In the genomic region with DNA sequence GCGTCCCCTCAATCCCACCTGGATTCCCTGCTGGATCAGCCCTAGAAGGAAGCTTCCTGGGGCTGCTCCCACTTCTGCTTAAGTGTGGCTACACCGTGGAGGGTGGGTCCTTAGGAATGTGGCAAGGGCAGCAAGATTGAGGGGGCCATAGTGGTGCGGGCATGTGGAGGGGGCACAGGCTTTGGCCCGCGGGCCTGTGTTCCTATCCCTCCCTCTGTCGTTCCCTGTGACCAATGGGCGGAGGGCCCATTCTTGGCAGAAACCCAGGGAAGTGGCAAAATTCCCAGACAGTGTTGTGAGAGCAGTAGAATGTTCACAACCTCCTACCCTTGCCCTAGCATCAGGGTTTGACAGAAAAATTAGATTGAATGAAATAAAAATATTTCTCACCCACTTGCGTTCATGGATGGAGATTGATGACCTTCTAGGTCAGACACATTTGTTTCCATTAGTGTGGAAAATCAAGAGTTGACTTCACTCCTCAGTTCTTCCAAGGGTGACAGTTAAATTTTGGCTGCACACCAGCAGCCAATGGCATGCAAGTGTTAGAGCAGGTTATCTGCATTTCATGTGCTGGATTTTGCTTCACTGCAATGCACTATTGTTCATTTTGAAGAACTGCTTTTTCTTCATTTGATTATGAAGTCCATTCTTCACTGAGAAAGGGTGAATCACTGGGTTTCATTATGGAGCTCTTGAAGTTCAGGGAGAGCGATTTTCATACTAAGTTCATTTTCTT, we compare ENCODE assay signal across 17 cellular contexts.
"Had no signal": no experiment of that assay in that cellular context is flagged by ENCODE, and none has a peak within 500 bp of the region (broad histone marks: within the 10 kb centered on the region; RNA-seq: fewer than 3 reads in every experiment).

No MANE protein-coding gene starts in this region.

- H3K27ac ChIP-seq: gastroesophageal sphincter, SJCRH30, spleen, testis had no signal

- ATAC-seq: activated naive CD8-positive, alpha-beta T cell treated with anti-CD3 and anti-CD28 coated beads, Interleukin-2, amount 50 U/mL, for 24 hours; activated T-cell treated with anti-CD3 and anti-CD28 coated beads, Interleukin-2, amount 50 U/mL, for 72 hours; esophagus mucosa; gastroesophageal sphincter; T-cell; WTC11 had no signal

- H3K4me3 ChIP-seq: gastroesophageal sphincter, SJCRH30, spleen, testis had no signal

- H3K4me1 ChIP-seq: gastroesophageal sphincter, SJCRH30, spleen, testis had no signal

- H3K27me3 ChIP-seq: gastroesophageal sphincter, spleen, testis had no signal

- DNase-seq: activated CD4-positive, alpha-beta T cell treated with anti-CD3 and anti-CD28 coated beads, Interleukin-2, amount 50 U/mL, for 48 hours; activated effector memory CD4-positive, alpha-beta T cell treated with anti-CD3 and anti-CD28 coated beads, Interleukin-2, amount 50 U/mL, for 16 hours; activated naive CD4-positive, alpha-beta T cell treated with anti-CD3 and anti-CD28 coated beads, Interleukin-2, amount 50 U/mL, for 16 hours; activated naive CD8-positive, alpha-beta T cell treated with anti-CD3 and anti-CD28 coated beads, Interleukin-2, amount 50 U/mL, for 24 hours; activated T-cell treated with anti-CD3 and anti-CD28 coated beads, Interleukin-2, amount 50 U/mL, for 72 hours; central memory CD4-positive, alpha-beta T cell; effector memory CD4-positive, alpha-beta T cell; retina; SJCRH30; spleen; stimulated activated CD4-positive, alpha-beta T cell treated with anti-CD3 and anti-CD28 coated beads, Interleukin-4, amount 100 ng/mL, for 1 hour; stimulated activated naive CD4-positive, alpha-beta T cell; T-cell; testis had no signal

- H3K36me3 ChIP-seq: gastroesophageal sphincter, SJCRH30, spleen had no signal

- H3K9me3 ChIP-seq: gastroesophageal sphincter, testis had no signal
